9 cellular contexts compared by ENCODE assay signal in genomic region chr5:1380011-1380817, GRCh38. TPM values are rescaled to one million over a fixed set of nuclear protein-coding genes. Genes with fewer than 3 reads are reported as not detected.
A peak's percentile ranks its signal among the peaks of the same experiment; 100 is the strongest.
DNase-seq lines count a peak whose midpoint lies in the region; ATAC-seq and TF ChIP-seq lines count a peak whose summit lies in the region.
"Had no signal": no experiment of that assay in that cellular context is flagged by ENCODE, and none has a peak within 500 bp of the region (broad histone marks: within the 10 kb centered on the region; RNA-seq: fewer than 3 reads in every experiment).

No MANE protein-coding gene starts in this region.

- peaks cover 0 to 4% (median 0%) of the 10 kb centered on the region in 4 donors for H3K4me1 ChIP-seq in right lobe of liver

- H3K27me3 ChIP-seq in brain microvascular endothelial cell (replicated peaks) = no peaks in the 10 kb centered on the region
- H3K27me3 ChIP-seq in right lobe of liver = no peaks in the 10 kb centered on the region

- H3K27ac ChIP-seq in brain microvascular endothelial cell (no peak overlapping the region), right lobe of liver (no peak overlapping the region)
- H3K27ac ChIP-seq: epithelial cell of prostate had no signal

- intact Hi-C loops in right lobe of liver (cut with DNase I) = no loop called here

- ATAC-seq in HG03175 (IDR thresholded peaks at IDR 0.05; ENCODE audit: unreplicated experiment) (peak; percentile 94), right lobe of liver (peak; percentile 67 to 83 (median 80)), HG02970 (IDR thresholded peaks at IDR 0.05; ENCODE audit: low FRiP score, unreplicated experiment) (no peak)

- 57% methylated on average over 8 of the region's 34 CpGs for WGBS in right lobe of liver (ENCODE audit: insufficient coverage, low coverage, low lambda C conversion rate, missing lambda C conversion rate)

- no peaks in the 10 kb centered on the region for H3K9me3 ChIP-seq in right lobe of liver

- H3K4me3 ChIP-seq in brain microvascular endothelial cell (ENCODE audit: low read depth, low read length) = no peak overlapping the region
- no peak overlapping the region for H3K4me3 ChIP-seq in right lobe of liver

- in situ Hi-C loops in brain microvascular endothelial cell (cut with HindIII; ENCODE audit: low pct_ligation_motif_present, low sequenced_read_pairs) = no loop called here

- TF ChIP-seq POLR2A in right lobe of liver (IDR thresholded peaks at IDR 0.05) = no peak

- H3K36me3 ChIP-seq in brain microvascular endothelial cell (replicated peaks) = no peaks in the 10 kb centered on the region
- no peaks in the 10 kb centered on the region for H3K36me3 ChIP-seq in right lobe of liver

- peak; percentile 22 for DNase-seq in NCI-H2171 treated with DMSO at 0.1 percent for 48 hours (lab: John Stamatoyannopoulos, UW)
- no peak for DNase-seq in NCI-H2171 (lab: John Stamatoyannopoulos, UW)
- DNase-seq in UCSD-AML1 (lab: John Stamatoyannopoulos, UW; ENCODE audit: unreplicated experiment) = peak; percentile 36
- no peak for DNase-seq in brain microvascular endothelial cell
- DNase-seq in right lobe of liver = peak in 2 of 3 donors; percentile 54 to 60
- DNase-seq in stimulated activated CD8-positive, alpha-beta memory T cell treated with anti-CD3 and anti-CD28 coated beads, Interleukin-4, amount 100 ng/mL, for 24 hours (ENCODE audit: low read depth) = peak; percentile 40

- TF ChIP-seq CTCF in brain microvascular endothelial cell (IDR thresholded peaks at IDR 0.05; ENCODE audit: low read depth, low read length, missing control alignments) (peak; percentile 26), right lobe of liver (IDR thresholded peaks at IDR 0.05) (peak; percentile 71 to 74 (median 74))

RNA-seq across cellular contexts. Expression of gene CLPTM1L, which starts 35.3 kb away (rescaled TPM):
- 100 to 1,000 TPM in 4 of 6 experiments, 10 to 100 TPM in 2; 63.8 to 155 (median 128) TPM for total RNA-seq in right lobe of liver

Comparison
In these comparisons a context has a peak if more than half of its experiments do, and no peak if none do; other contexts are left out.
1. DNase-seq: peak in NCI-H2171 treated with DMSO at 0.1 percent for 48 hours (single experiment), UCSD-AML1 (single experiment), right lobe of liver (2 of 3) and stimulated activated CD8-positive, alpha-beta memory T cell treated with anti-CD3 and anti-CD28 coated beads, Interleukin-4, amount 100 ng/mL, for 24 hours (single experiment); none in NCI-H2171 (single experiment) and brain microvascular endothelial cell (single experiment).